ENCODE assay signal across 14 cellular contexts in genomic region chr15:29050870-29051269, GRCh38.
DNase-seq lines count a peak whose midpoint lies in the region; ATAC-seq, FAIRE-seq and TF ChIP-seq lines count a peak whose summit lies in the region.
"Had no signal": no experiment of that assay in that cellular context is flagged by ENCODE, and none has a peak within 500 bp of the region (broad histone marks: within the 10 kb centered on the region; RNA-seq: fewer than 3 reads in every experiment).

No MANE protein-coding gene starts in this region.

- no peak for TF ChIP-seq POLR2A in A549 (IDR thresholded peaks at IDR 0.05; ENCODE audit: low read length)

- no peak overlapping the region for H3K9ac ChIP-seq in PC-3 (ENCODE audit: low read length)

- no peaks in the 10 kb centered on the region for H3F3A ChIP-seq in PC-3 (ENCODE audit: low read length, unreplicated experiment)
- no peaks in the 10 kb centered on the region for H3F3A ChIP-seq in PC-9 (ENCODE audit: insufficient read depth, low read depth)

- H3K79me2 ChIP-seq in PC-3 (ENCODE audit: low read length): no peaks in the 10 kb centered on the region
- no peaks in the 10 kb centered on the region for H3K79me2 ChIP-seq in PC-9 (ENCODE audit: low read depth)
- H3K79me2 ChIP-seq in OCI-LY7 (ENCODE audit: insufficient read depth, low read depth, low read length): no peaks in the 10 kb centered on the region

- in situ Hi-C loops in astrocyte of the spinal cord (cut with HindIII; ENCODE audit: low sequenced_read_pairs): no loop called here

- no peaks in the 10 kb centered on the region for H4K20me1 ChIP-seq in PC-3 (ENCODE audit: low read length)
- H4K20me1 ChIP-seq in PC-9 (ENCODE audit: insufficient read depth): no peaks in the 10 kb centered on the region
- H4K20me1 ChIP-seq in OCI-LY7 (ENCODE audit: insufficient read depth, low read length): no peaks in the 10 kb centered on the region

- H3K27ac ChIP-seq in A549: no peak overlapping the region
- H3K27ac ChIP-seq in PC-3 (ENCODE audit: low read length): no peak overlapping the region
- H3K27ac ChIP-seq in PC-9: no peak overlapping the region
- H3K27ac ChIP-seq in OCI-LY7 (ENCODE audit: low read depth, low read length, poor library complexity, severe bottlenecking): no peak overlapping the region
- H3K27ac ChIP-seq in left ventricle myocardium inferior (replicated peaks): no peak overlapping the region
- H3K27ac ChIP-seq: ovary had no signal

- no peak for TF ChIP-seq RAD21 in A549 (conservative IDR thresholded peaks at IDR 0.05 in 1 of 2, IDR thresholded peaks at IDR 0.05 in 1 of 2)

- H3K27me3 ChIP-seq in PC-3 (ENCODE audit: low read length) (no peaks in the 10 kb centered on the region), PC-9 (ENCODE audit: insufficient read depth, low read depth) (peaks cover 11% of the 10 kb centered on the region), left ventricle myocardium inferior (ENCODE audit: low read depth) (peaks cover 35% of the 10 kb centered on the region)
- H3K27me3 ChIP-seq: ovary had no signal

- 79% methylated on average over 6 of the region's 6 CpGs for WGBS in A549 (ENCODE audit: missing lambda C conversion rate)

- no peaks in the 10 kb centered on the region; the same call in 2 of the 3 replicates for H3K9me3 ChIP-seq in A549
- H3K9me3 ChIP-seq in PC-3 (ENCODE audit: low read length): no peaks in the 10 kb centered on the region
- no peaks in the 10 kb centered on the region for H3K9me3 ChIP-seq in PC-9 (ENCODE audit: insufficient read depth, low read depth)
- H3K9me3 ChIP-seq in OCI-LY7 (ENCODE audit: low read length): no peaks in the 10 kb centered on the region
- peaks cover 5% of the 10 kb centered on the region for H3K9me3 ChIP-seq in left ventricle myocardium inferior (replicated peaks)
- H3K9me3 ChIP-seq: ovary had no signal

- DNase-seq in A549 (ENCODE audit: low read depth in 1 of 2, low spot score in 1 of 2) (no peak), astrocyte of the spinal cord (ENCODE audit: low read depth, low spot score) (peak; percentile 29), inferior parietal cortex (ENCODE audit: extremely low spot score) (peak; percentile 25), PC-3 (no peak), PC-9 (no peak), OCI-LY7 (ENCODE audit: low spot score) (no peak), left ventricle myocardium inferior (no peak)
- DNase-seq in Jurkat, Clone E6-1 (ENCODE audit: low read depth, low spot score): peak; percentile 90
- DNase-seq: AML-193; central memory CD4-positive, alpha-beta T cell; DMS79 treated with DMSO at 0.1 percent for 48 hours; ovary; stimulated activated CD4-positive, alpha-beta T cell treated with anti-CD3 and anti-CD28 coated beads, Interleukin-15, amount 100 ng/mL, for 24 hours had no signal

- intact Hi-C loops in PC-3 (cut with micrococcal nuclease): no loop called here
- intact Hi-C loops in PC-9 (cut with micrococcal nuclease; ENCODE audit: unreplicated experiment): no loop called here
- intact Hi-C loops in OCI-LY7 (cut with micrococcal nuclease; ENCODE audit: unreplicated experiment): no loop called here
- intact Hi-C loops in left ventricle myocardium inferior (cut with micrococcal nuclease): no loop called here

- FAIRE-seq in A549 (lab: Jason Lieb, UNC): peak; percentile 32
- FAIRE-seq: GM12891 had no signal

- H3K36me3 ChIP-seq in PC-3 (ENCODE audit: low read depth, low read length) (no peaks in the 10 kb centered on the region), PC-9 (ENCODE audit: low read depth) (no peaks in the 10 kb centered on the region), OCI-LY7 (ENCODE audit: insufficient read depth, low read length) (no peaks in the 10 kb centered on the region), left ventricle myocardium inferior (no peaks in the 10 kb centered on the region)
- H3K36me3 ChIP-seq: ovary had no signal

- CTCF ChIA-PET in A549 (lab: Yijun Ruan, JAX): interaction anchor here (0.7 to 1.1 kb wide), 2 partner anchors 50 to 89 kb away, joined by 3 read pairs; no protein-coding TSS in a partner anchor
- CTCF ChIA-PET in PC-3 (lab: Charles Lee): no interaction called here
- CTCF ChIA-PET in PC-9 (lab: Charles Lee): no interaction called here
- CTCF ChIA-PET in OCI-LY7 (lab: Charles Lee; ENCODE audit: unreplicated experiment): no interaction called here

- H2AFZ ChIP-seq in PC-3 (ENCODE audit: low read length): no peak overlapping the region
- H2AFZ ChIP-seq in PC-9: no peak overlapping the region
- no peak overlapping the region for H2AFZ ChIP-seq in OCI-LY7 (ENCODE audit: low read length)

- H3K9me2 ChIP-seq in PC-3 (replicated peaks; ENCODE audit: low read length) (no peaks in the 10 kb centered on the region), PC-9 (ENCODE audit: insufficient read depth) (no peaks in the 10 kb centered on the region), OCI-LY7 (ENCODE audit: insufficient read depth, low read length) (no peaks in the 10 kb centered on the region)

- H3K4me3 ChIP-seq in A549: no peak overlapping the region
- no peak overlapping the region for H3K4me3 ChIP-seq in Jurkat, Clone E6-1 (ENCODE audit: low read length)
- H3K4me3 ChIP-seq in astrocyte of the spinal cord (ENCODE audit: low read depth, low read length): no peak overlapping the region
- no peak overlapping the region for H3K4me3 ChIP-seq in PC-3 (ENCODE audit: low read length)
- no peak overlapping the region for H3K4me3 ChIP-seq in PC-9
- no peak overlapping the region for H3K4me3 ChIP-seq in OCI-LY7 (ENCODE audit: low read depth, low read length, poor library complexity, severe bottlenecking)
- no peak overlapping the region for H3K4me3 ChIP-seq in left ventricle myocardium inferior
- H3K4me3 ChIP-seq: ovary had no signal

- TF ChIP-seq CTCF in A549 (IDR thresholded peaks at IDR 0.05) (no peak), astrocyte of the spinal cord (IDR thresholded peaks at IDR 0.05; ENCODE audit: low read depth, low read length) (no peak), PC-3 (conservative IDR thresholded peaks at IDR 0.05; ENCODE audit: low read depth, low read length) (no peak), PC-9 (conservative IDR thresholded peaks at IDR 0.05) (no peak), OCI-LY7 (conservative IDR thresholded peaks at IDR 0.05; ENCODE audit: low read length) (no peak), left ventricle myocardium inferior (IDR thresholded peaks at IDR 0.05; ENCODE audit: borderline replicate concordance) (no peak)

- H3K4me1 ChIP-seq in A549 (no peaks in the 10 kb centered on the region), PC-3 (ENCODE audit: insufficient read depth, low read length) (no peaks in the 10 kb centered on the region), PC-9 (replicated peaks; ENCODE audit: insufficient read depth) (no peaks in the 10 kb centered on the region), OCI-LY7 (ENCODE audit: insufficient read depth, low read length, poor library complexity, severe bottlenecking) (no peaks in the 10 kb centered on the region), left ventricle myocardium inferior (no peaks in the 10 kb centered on the region)

- H3K4me2 ChIP-seq in A549: no peak overlapping the region
- H3K4me2 ChIP-seq in PC-3 (ENCODE audit: low read length): no peak overlapping the region
- no peak overlapping the region for H3K4me2 ChIP-seq in PC-9
- no peak overlapping the region for H3K4me2 ChIP-seq in OCI-LY7 (ENCODE audit: low read length)

- POLR2A ChIA-PET in A549 (lab: Yijun Ruan, JAX) (no interaction called here), PC-3 (lab: Charles Lee; ENCODE audit: unreplicated experiment) (no interaction called here), PC-9 (lab: Charles Lee; ENCODE audit: unreplicated experiment) (no interaction called here), OCI-LY7 (lab: Charles Lee) (no interaction called here)

- ATAC-seq in A549: no peak
- ATAC-seq in PC-3: no peak

- BruUV-seq in PC-3 (replicated peaks; lab: Mats Ljungman, UMichigan): no TSS peak
- no TSS peak for BruUV-seq in PC-9 (replicated peaks; lab: Mats Ljungman, UMichigan)
- no TSS peak for BruUV-seq in OCI-LY7 (replicated peaks; lab: Mats Ljungman, UMichigan)

- no peak for TF ChIP-seq EP300 in A549 (IDR thresholded peaks at IDR 0.05)

TF ChIP-seq in A549, 52 proteins besides CTCF, POLR2A, EP300 and RAD21:
- TF ChIP-seq FOSL2 (IDR thresholded peaks at IDR 0.05) (no peak), FOSL2 (CRISPR knock-in tag; IDR thresholded peaks at IDR 0.05) (no peak), HOXA7 (CRISPR knock-in tag; IDR thresholded peaks at IDR 0.05) (no peak), ZSCAN20 (CRISPR knock-in tag; IDR thresholded peaks at IDR 0.05) (no peak), NFE2L2 (conservative IDR thresholded peaks at IDR 0.05; ENCODE audit: low read length) (no peak), NPAS2 (CRISPR knock-in tag; IDR thresholded peaks at IDR 0.05; ENCODE audit: borderline replicate concordance) (no peak)

Comparison
In these comparisons a context has a peak if more than half of its experiments do, and no peak if none do; other contexts are left out.
1. DNase-seq: peak in Jurkat, Clone E6-1 (single experiment), astrocyte of the spinal cord (single experiment) and inferior parietal cortex (single experiment); none in A549 (0 of 2), PC-3 (single experiment), PC-9 (0 of 2), OCI-LY7 (single experiment) and left ventricle myocardium inferior (single experiment).